21 cellular contexts compared by ENCODE assay signal in genomic region chr20:384723-385122, GRCh38.
"Had no signal": no experiment of that assay in that cellular context is flagged by ENCODE, and none has a peak within 500 bp of the region (broad histone marks: within the 10 kb centered on the region; RNA-seq: fewer than 3 reads in every experiment).

No MANE protein-coding gene starts in this region.

- H3K4me1 ChIP-seq: prostate gland had no signal

- H3K4me2 ChIP-seq: smooth muscle cell had no signal

- ATAC-seq: activated T-cell treated with anti-CD3 and anti-CD28 coated beads, Interleukin-2, amount 50 U/mL, for 72 hours; natural killer cell; right cardiac atrium; stimulated activated naive CD8-positive, alpha-beta T cell treated with anti-CD3 and anti-CD28 coated beads, Interleukin-15, Interleukin-2, amounts not matched to agents 100 U/mL and 50 U/mL, for 24 hours; T-cell had no signal

- H3K4me3 ChIP-seq: prostate gland, SK-N-MC, smooth muscle cell had no signal

- DNase-seq: activated CD4-positive, alpha-beta memory T cell treated with anti-CD3 and anti-CD28 coated beads, Interleukin-2, amount 10 ng/mL, durations not matched to agents 7 days and 5 days; activated CD8-positive, alpha-beta memory T cell treated with anti-CD3 and anti-CD28 coated beads, Interleukin-2, amount 50 U/mL, for 48 hours; activated naive CD8-positive, alpha-beta T cell treated with anti-CD3 and anti-CD28 coated beads for 36 hours; activated T-cell treated with anti-CD3 and anti-CD28 coated beads, Interleukin-2, amount 50 U/mL, for 72 hours; amygdala; effector memory CD4-positive, alpha-beta T cell; foreskin melanocyte; head of caudate nucleus; natural killer cell; right cardiac atrium; stimulated activated CD4-positive, alpha-beta T cell treated with anti-CD3 and anti-CD28 coated beads, Interleukin-4, amount 100 ng/mL, for 4 hours; stimulated activated CD8-positive, alpha-beta memory T cell treated with anti-CD3 and anti-CD28 coated beads, Interleukin-4, amount 100 ng/mL, for 48 hours; stimulated activated naive CD8-positive, alpha-beta T cell treated with anti-CD3 and anti-CD28 coated beads, Interleukin-15, Interleukin-2, amounts not matched to agents 100 U/mL and 50 U/mL, for 24 hours; T-cell; trophoblast cell; WERI-Rb-1 had no signal

- H3K9me3 Mint-ChIP-seq: activated CD4-positive, alpha-beta memory T cell treated with anti-CD3 and anti-CD28 coated beads, Interleukin-2, amount 10 ng/mL, durations not matched to agents 7 days and 5 days; activated naive CD8-positive, alpha-beta T cell treated with anti-CD3 and anti-CD28 coated beads for 36 hours; activated T-cell treated with anti-CD3 and anti-CD28 coated beads, Interleukin-2, amount 50 U/mL, for 72 hours; brain; central memory CD8-positive, alpha-beta T cell; natural killer cell; T-cell had no signal

- H3K9me3 ChIP-seq: prostate gland had no signal

- H3K27ac Mint-ChIP-seq: activated CD4-positive, alpha-beta memory T cell treated with anti-CD3 and anti-CD28 coated beads, Interleukin-2, amount 10 ng/mL, durations not matched to agents 7 days and 5 days; activated naive CD8-positive, alpha-beta T cell treated with anti-CD3 and anti-CD28 coated beads for 36 hours; activated T-cell treated with anti-CD3 and anti-CD28 coated beads, Interleukin-2, amount 50 U/mL, for 72 hours had no signal

- H3K27me3 Mint-ChIP-seq: activated CD4-positive, alpha-beta memory T cell treated with anti-CD3 and anti-CD28 coated beads, Interleukin-2, amount 10 ng/mL, durations not matched to agents 7 days and 5 days; activated naive CD8-positive, alpha-beta T cell treated with anti-CD3 and anti-CD28 coated beads for 36 hours; central memory CD8-positive, alpha-beta T cell; T-cell had no signal

- H3K27ac ChIP-seq: prostate gland, SK-N-MC, WERI-Rb-1 had no signal

- H3K4me3 Mint-ChIP-seq: activated CD4-positive, alpha-beta memory T cell treated with anti-CD3 and anti-CD28 coated beads, Interleukin-2, amount 10 ng/mL, durations not matched to agents 7 days and 5 days; activated naive CD8-positive, alpha-beta T cell treated with anti-CD3 and anti-CD28 coated beads for 36 hours; central memory CD8-positive, alpha-beta T cell; T-cell had no signal

- H3K36me3 ChIP-seq: prostate gland had no signal
